In genomic region chr7:33917661-33918060, GRCh38 we compare ENCODE assay signal across 25 cellular contexts. TPM values are rescaled to one million over a fixed set of nuclear protein-coding genes. Genes with fewer than 3 reads are reported as not detected.
"Had no signal": no experiment of that assay in that cellular context is flagged by ENCODE, and none has a peak within 500 bp of the region (broad histone marks: within the 10 kb centered on the region; RNA-seq: fewer than 3 reads in every experiment).

No MANE protein-coding gene starts in this region.

- DNase-seq: activated CD4-positive, alpha-beta memory T cell treated with anti-CD3 and anti-CD28 coated beads, Interleukin-2, amount 10 ng/mL, durations not matched to agents 7 days and 5 days; activated CD4-positive, alpha-beta T cell treated with anti-CD3 and anti-CD28 coated beads for 4 hours; activated CD4-positive, alpha-beta T cell treated with anti-CD3 and anti-CD28 coated beads, Interleukin-2, amount 10 ng/mL, durations not matched to agents 7 days and 5 days; activated CD4-positive, alpha-beta T cell treated with anti-CD3 and anti-CD28 coated beads, Interleukin-2, amount 50 U/mL, for 4 hours; activated CD4-positive, CD25-positive, alpha-beta regulatory T cell; activated CD4-positive, CD25-positive, alpha-beta regulatory T cell treated with anti-CD3 and anti-CD28 coated beads, Interleukin-2, amount 50 U/mL, for 72 hours; activated effector memory CD4-positive, alpha-beta T cell treated with Interleukin-2 at 50 U/mL for 16 hours; activated gamma-delta T cell treated with Interleukin-2 at 50 U/mL for 16 hours; activated naive CD4-positive, alpha-beta T cell treated with anti-CD3 and anti-CD28 coated beads, Interleukin-2, amount 50 U/mL, for 16 hours; activated naive CD4-positive, alpha-beta T cell treated with Interleukin-2 at 50 U/mL for 16 hours; activated T-cell treated with anti-CD3 and anti-CD28 coated beads, Interleukin-2, amount 50 U/mL, for 4 hours; amniotic stem cell; anterior cingulate cortex; brain microvascular endothelial cell; cerebellar nuclear complex; dorsolateral prefrontal cortex; effector memory CD8-positive, alpha-beta T cell; erythroblast; foreskin keratinocyte; T-helper 2 cell had no signal

- H3K4me1 ChIP-seq: esophagus muscularis mucosa, foreskin keratinocyte had no signal

- ATAC-seq: activated T-cell treated with anti-CD3 and anti-CD28 coated beads, Interleukin-2, amount 50 U/mL, for 4 hours; activated T-helper 17 cell treated with anti-CD3 and anti-CD28 coated beads, Interleukin-2, amount 50 U/mL, for 72 hours; effector memory CD8-positive, alpha-beta T cell; foreskin keratinocyte; gastroesophageal sphincter had no signal

- H3K36me3 ChIP-seq: brain microvascular endothelial cell, esophagus muscularis mucosa, gastroesophageal sphincter had no signal

- H3K9me3 ChIP-seq: esophagus muscularis mucosa, gastroesophageal sphincter had no signal

- H3K27me3 ChIP-seq: brain microvascular endothelial cell, dorsolateral prefrontal cortex, esophagus muscularis mucosa, gastroesophageal sphincter had no signal

- H3K27ac ChIP-seq: brain microvascular endothelial cell, coronary artery, dorsolateral prefrontal cortex, esophagus muscularis mucosa, foreskin keratinocyte, gastroesophageal sphincter had no signal

- H3K4me3 ChIP-seq: coronary artery, dorsolateral prefrontal cortex, esophagus muscularis mucosa, gastroesophageal sphincter had no signal

RNA-seq across cellular contexts. Expression of gene BMPER, which starts 12.3 kb away (rescaled TPM):
- total RNA-seq: activated CD4-positive, alpha-beta memory T cell treated with anti-CD3 and anti-CD28 coated beads, Interleukin-2, amount 10 ng/mL, durations not matched to agents 7 days and 5 days; activated CD4-positive, alpha-beta T cell treated with anti-CD3 and anti-CD28 coated beads, Interleukin-2, amount 10 ng/mL, durations not matched to agents 7 days and 5 days; T-helper 1 cell treated with Interleukin-12 subunit alpha and Interleukin-12 subunit beta and Interleukin-4 antibody, amounts not matched to agents 30 ng/mL and 1 ng/mL, for 36 hours had no signal
- polyA plus RNA-seq: foreskin keratinocyte had no signal
